37 cellular contexts compared by ENCODE assay signal in the genomic region with DNA sequence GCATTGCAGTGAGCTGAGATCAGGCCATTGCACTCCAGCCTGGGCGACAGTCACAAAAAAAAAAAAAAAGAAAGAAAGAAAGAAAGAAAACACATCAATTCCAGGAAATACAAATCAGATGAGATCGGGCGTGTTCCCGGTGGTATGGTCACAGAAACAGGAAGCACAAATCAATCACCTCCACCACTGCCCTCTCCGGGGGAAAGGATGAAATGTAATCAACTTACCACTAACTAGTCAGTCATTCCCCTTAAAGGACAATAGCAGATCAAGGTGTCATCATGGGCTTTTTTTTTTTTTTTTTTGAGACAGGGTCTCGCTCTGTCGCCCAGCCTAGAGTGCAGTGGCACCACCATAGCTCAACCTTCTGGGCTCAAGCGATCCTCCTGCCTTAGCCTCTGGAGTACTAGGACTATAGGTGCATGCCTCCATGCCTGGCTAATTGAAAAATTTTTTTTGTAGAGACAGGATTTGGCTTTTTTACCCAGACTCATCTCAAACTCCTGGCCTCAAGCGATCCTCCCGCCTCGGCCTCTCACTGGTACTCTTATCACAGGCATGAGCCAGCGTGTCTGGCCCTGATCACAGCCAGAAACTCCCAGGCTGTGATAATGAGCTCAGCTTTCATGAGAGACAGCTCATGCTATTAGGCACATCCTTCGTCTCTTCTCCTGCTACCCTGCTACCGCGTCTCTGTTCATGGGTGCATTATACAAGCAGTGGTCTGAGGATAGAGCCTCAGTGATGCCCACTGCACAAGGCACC. TPM values are rescaled to one million over a fixed set of nuclear protein-coding genes. Genes with fewer than 3 reads are reported as not detected.
A peak's percentile ranks its signal among the peaks of the same experiment; 100 is the strongest.
DNase-seq lines count a peak whose midpoint lies in the region; ATAC-seq, FAIRE-seq and TF ChIP-seq lines count a peak whose summit lies in the region.
"Had no signal": no experiment of that assay in that cellular context is flagged by ENCODE, and none has a peak within 500 bp of the region (broad histone marks: within the 10 kb centered on the region; RNA-seq: fewer than 3 reads in every experiment).

No MANE protein-coding gene starts in this region.

- H2BK5ac ChIP-seq in H1 (ENCODE audit: low read depth, low read length), result no peak overlapping the region

- H3K4me2 ChIP-seq in H1 (ENCODE audit: insufficient read depth in 1 of 2, low read depth in 2 of 2, low read length in 2 of 2), result no peak overlapping the region
- H3K4me2 ChIP-seq: PC-9 had no signal

- H3K9me3 ChIP-seq in H1 (ENCODE audit: insufficient read depth in 2 of 2, low read depth in 1 of 2, low read length in 1 of 2), result no peaks in the 10 kb centered on the region
- H3K9me3 ChIP-seq: heart left ventricle, prostate gland, sigmoid colon, vagina had no signal

- H3K4me3 ChIP-seq in H1 (ENCODE audit: extremely low read depth in 1 of 4, insufficient read depth in 2 of 4, low read depth in 3 of 4, low read length in 4 of 4) (no peak overlapping the region), foreskin fibroblast (ENCODE audit: low read depth in 1 of 2, low read length in 2 of 2) (no peak overlapping the region)
- H3K4me3 ChIP-seq: heart left ventricle, PC-9, prostate gland, sigmoid colon, vagina had no signal

- no peak overlapping the region for H3K4ac ChIP-seq in H1 (replicated peaks; ENCODE audit: insufficient read length, low read depth, low read length)

- TF ChIP-seq CTCF in H1 (IDR thresholded peaks at IDR 0.05; ENCODE audit: control extremely low read depth in 1 of 3, insufficient read depth in 1 of 3, low read depth in 1 of 3, low read length in 3 of 3) (no peak), foreskin fibroblast (IDR thresholded peaks at IDR 0.05; ENCODE audit: low read depth, low read length) (no peak)

- intact Hi-C loops in activated CD4-positive, alpha-beta memory T cell treated with anti-CD3 and anti-CD28 coated beads for 36 hours (cut with micrococcal nuclease), result no loop called here

- no peak overlapping the region for H3K4me3 Mint-ChIP-seq in activated CD4-positive, alpha-beta memory T cell treated with anti-CD3 and anti-CD28 coated beads for 36 hours
- no peak overlapping the region for H3K4me3 Mint-ChIP-seq in activated CD4-positive, alpha-beta memory T cell treated with anti-CD3 and anti-CD28 coated beads, Interleukin-2, amount 10 ng/mL, durations not matched to agents 7 days and 5 days
- H3K4me3 Mint-ChIP-seq in stimulated activated naive B cell treated with anti-CD40 and anti-IgM and Interleukin-4, amounts not matched to agents 10 μg/mL and 1 μg/mL and 100 μg/mL, for 72 hours, result no peak overlapping the region
- H3K4me3 Mint-ChIP-seq: activated T-cell treated with anti-CD3 and anti-CD28 coated beads, Interleukin-2, amount 50 U/mL, for 24 hours; CD4-positive, alpha-beta T cell; effector memory CD8-positive, alpha-beta T cell had no signal

- no peak overlapping the region for H4K5ac ChIP-seq in H1 (ENCODE audit: insufficient read length, low read depth, low read length)

- no peak overlapping the region for H3K23ac ChIP-seq in H1 (ENCODE audit: insufficient read length)

- peak; percentile 15 for DNase-seq in activated CD4-positive, alpha-beta memory T cell treated with anti-CD3 and anti-CD28 coated beads for 36 hours
- no peak for DNase-seq in activated CD4-positive, alpha-beta memory T cell treated with anti-CD3 and anti-CD28 coated beads, Interleukin-2, amount 10 ng/mL, durations not matched to agents 7 days and 5 days
- DNase-seq in UCSD-AML1 (lab: John Stamatoyannopoulos, UW; ENCODE audit: unreplicated experiment), result peak; percentile 29
- no peak for DNase-seq in H1 (ENCODE audit: low read depth in 1 of 2, low spot score in 2 of 2)
- no peak for DNase-seq in stimulated activated naive B cell treated with anti-CD40 and anti-IgM and Interleukin-4, amounts not matched to agents 10 μg/mL and 1 μg/mL and 100 μg/mL, for 72 hours
- no peak for DNase-seq in foreskin fibroblast
- no peak for DNase-seq in NCI-H1105 (lab: John Stamatoyannopoulos, UW)
- DNase-seq: activated naive CD4-positive, alpha-beta T cell treated with Interleukin-2 at 50 U/mL for 16 hours; activated T-cell treated with anti-CD3 and anti-CD28 coated beads, Interleukin-2, amount 50 U/mL, for 24 hours; amniotic stem cell; CD4-positive, alpha-beta T cell; effector memory CD8-positive, alpha-beta T cell; EL; heart left ventricle; kidney glomerular epithelial cell; NCI-H1048; NCI-H187; NCI-H2171 treated with DMSO at 0.1 percent for 48 hours; NCI-H524; NK-92 treated with Interleukin-12 subunit alpha and Interleukin-12 subunit beta, amount 100 ng/mL, for 24 hours; PC-9; sigmoid colon; stimulated activated CD4-positive, alpha-beta T cell treated with anti-CD3 and anti-CD28 coated beads, Interleukin-4, amount 100 ng/mL, for 4 hours; stimulated activated naive CD4-positive, alpha-beta T cell; T-helper 2 cell had no signal

- no peak overlapping the region for H3K18ac ChIP-seq in H1 (ENCODE audit: extremely low read depth, low read length)

- no peaks in the 10 kb centered on the region for H3K27me3 ChIP-seq in H1 (replicated peaks in 1 of 4; ENCODE audit: control insufficient read depth in 3 of 4, extremely low read depth in 1 of 4, insufficient read depth in 3 of 4, low read length in 3 of 4)
- H3K27me3 ChIP-seq: foreskin keratinocyte, heart left ventricle, sigmoid colon, vagina had no signal

- no peaks in the 10 kb centered on the region for H3K9me3 Mint-ChIP-seq in activated CD4-positive, alpha-beta memory T cell treated with anti-CD3 and anti-CD28 coated beads for 36 hours
- peaks cover 16% of the 10 kb centered on the region for H3K9me3 Mint-ChIP-seq in activated CD4-positive, alpha-beta memory T cell treated with anti-CD3 and anti-CD28 coated beads, Interleukin-2, amount 10 ng/mL, durations not matched to agents 7 days and 5 days
- H3K9me3 Mint-ChIP-seq in stimulated activated naive B cell treated with anti-CD40 and anti-IgM and Interleukin-4, amounts not matched to agents 10 μg/mL and 1 μg/mL and 100 μg/mL, for 72 hours, result peaks cover 0 to 3% of the 10 kb centered on the region in 2 donors
- H3K9me3 Mint-ChIP-seq: CD4-positive, alpha-beta T cell; effector memory CD8-positive, alpha-beta T cell had no signal

- TF ChIP-seq RAD21 in H1 (IDR thresholded peaks at IDR 0.05 in 1 of 2, conservative IDR thresholded peaks at IDR 0.05 in 1 of 2; ENCODE audit: low read depth in 2 of 2, low read length in 2 of 2), result no peak

- H2BK20ac ChIP-seq in H1 (ENCODE audit: low read length), result peak overlapping the region; percentile 82; the same call in 1 of the 2 replicates

- no peak overlapping the region; the same call in 1 of the 2 replicates for H4K8ac ChIP-seq in H1 (ENCODE audit: extremely low read depth, insufficient read depth, low read length)

- no peaks in the 10 kb centered on the region for H3K4me1 Mint-ChIP-seq in activated CD4-positive, alpha-beta memory T cell treated with anti-CD3 and anti-CD28 coated beads for 36 hours (ENCODE audit: low read depth)
- peaks cover 5% of the 10 kb centered on the region for H3K4me1 Mint-ChIP-seq in activated CD4-positive, alpha-beta memory T cell treated with anti-CD3 and anti-CD28 coated beads, Interleukin-2, amount 10 ng/mL, durations not matched to agents 7 days and 5 days
- peaks cover 0 to 3% of the 10 kb centered on the region in 2 donors for H3K4me1 Mint-ChIP-seq in stimulated activated naive B cell treated with anti-CD40 and anti-IgM and Interleukin-4, amounts not matched to agents 10 μg/mL and 1 μg/mL and 100 μg/mL, for 72 hours

- H3K23me2 ChIP-seq in H1 (ENCODE audit: low read depth, low read length), result no peaks in the 10 kb centered on the region

- no peak for FAIRE-seq in H1 (lab: Jason Lieb, UNC)
- FAIRE-seq: colon, GM12891 had no signal

- no peak overlapping the region for H3K14ac ChIP-seq in H1 (ENCODE audit: insufficient read length)

- no peak overlapping the region for H3K9ac ChIP-seq in H1 (replicated peaks in 1 of 4; ENCODE audit: extremely low read depth in 1 of 4, low read depth in 3 of 4, low read length in 3 of 4)

- no peak overlapping the region for H2BK120ac ChIP-seq in H1 (replicated peaks; ENCODE audit: low read depth, low read length)

- H4K20me1 ChIP-seq in H1 (replicated peaks in 1 of 2; ENCODE audit: control insufficient read depth in 1 of 2, insufficient read depth in 2 of 2, low read length in 2 of 2), result no peaks in the 10 kb centered on the region

- TF ChIP-seq POLR2A in H1 (IDR thresholded peaks at IDR 0.05; ENCODE audit: control extremely low read depth in 1 of 2, low read depth in 2 of 2, low read length in 2 of 2), result no peak

- 94% methylated on average over 12 of the region's 15 CpGs; no CpG with 5 or more reads in 1 of the 2 experiments for WGBS in H1 (ENCODE audit: extremely low coverage in 1 of 2, insufficient coverage in 1 of 2, insufficient read length in 1 of 2, insufficient replicate concordance in 2 of 2, low coverage in 1 of 2, low lambda C conversion rate in 2 of 2, missing lambda C conversion rate in 1 of 2), 2 experiments

- no peak overlapping the region for H3K56ac ChIP-seq in H1 (replicated peaks; ENCODE audit: insufficient read length, low read depth, low read length)

- H3K27me3 Mint-ChIP-seq in activated CD4-positive, alpha-beta memory T cell treated with anti-CD3 and anti-CD28 coated beads for 36 hours, result no peaks in the 10 kb centered on the region
- H3K27me3 Mint-ChIP-seq in activated CD4-positive, alpha-beta memory T cell treated with anti-CD3 and anti-CD28 coated beads, Interleukin-2, amount 10 ng/mL, durations not matched to agents 7 days and 5 days, result no peaks in the 10 kb centered on the region
- H3K27me3 Mint-ChIP-seq in stimulated activated naive B cell treated with anti-CD40 and anti-IgM and Interleukin-4, amounts not matched to agents 10 μg/mL and 1 μg/mL and 100 μg/mL, for 72 hours, result peaks cover 0 to 5% of the 10 kb centered on the region in 2 donors
- H3K27me3 Mint-ChIP-seq: activated T-cell treated with anti-CD3 and anti-CD28 coated beads, Interleukin-2, amount 50 U/mL, for 24 hours; CD4-positive, alpha-beta T cell; effector memory CD8-positive, alpha-beta T cell had no signal

- POLR2A ChIA-PET in activated CD4-positive, alpha-beta memory T cell treated with anti-CD3 and anti-CD28 coated beads for 36 hours (lab: Charles Lee), result no interaction called here
- POLR2A ChIA-PET in activated CD4-positive, alpha-beta memory T cell treated with anti-CD3 and anti-CD28 coated beads, Interleukin-2, amount 10 ng/mL, durations not matched to agents 7 days and 5 days (lab: Charles Lee), result no interaction called here
- POLR2A ChIA-PET in H1 (lab: Charles Lee; ENCODE audit: partially characterized antibody), result no interaction called here

- H2BK15ac ChIP-seq in H1 (ENCODE audit: low read length), result 0 out of 2 replicates have a peak overlapping the region, but pooled peaks have one; percentile 72

- peak; percentile 41 to 51 for ATAC-seq in stimulated activated naive B cell treated with anti-CD40 and anti-IgM and Interleukin-4, amounts not matched to agents 10 μg/mL and 1 μg/mL and 100 μg/mL, for 72 hours (replicated peaks)
- no peak for ATAC-seq in activated CD4-positive, CD25-positive, alpha-beta regulatory T cell treated with anti-CD3 and anti-CD28 coated beads, Interleukin-2, amount 50 U/mL, for 24 hours
- ATAC-seq: effector memory CD8-positive, alpha-beta T cell; foreskin keratinocyte; Right ventricle myocardium inferior had no signal

- no peak overlapping the region for H2AK5ac ChIP-seq in H1 (ENCODE audit: low read depth, low read length)

- H4K91ac ChIP-seq in H1 (replicated peaks; ENCODE audit: insufficient read length, low read length), result no peak overlapping the region

- no peaks in the 10 kb centered on the region; a peak in 1 of 7 replicates for H3K4me1 ChIP-seq in H1 (replicated peaks in 1 of 4; ENCODE audit: control insufficient read depth in 3 of 4, insufficient read depth in 4 of 4, low read length in 3 of 4)
- H3K4me1 ChIP-seq: foreskin keratinocyte, prostate gland, sigmoid colon had no signal

- no peak overlapping the region for H3K27ac Mint-ChIP-seq in activated CD4-positive, alpha-beta memory T cell treated with anti-CD3 and anti-CD28 coated beads for 36 hours
- H3K27ac Mint-ChIP-seq in activated CD4-positive, alpha-beta memory T cell treated with anti-CD3 and anti-CD28 coated beads, Interleukin-2, amount 10 ng/mL, durations not matched to agents 7 days and 5 days, result no peak overlapping the region
- H3K27ac Mint-ChIP-seq in stimulated activated naive B cell treated with anti-CD40 and anti-IgM and Interleukin-4, amounts not matched to agents 10 μg/mL and 1 μg/mL and 100 μg/mL, for 72 hours, result no peak overlapping the region
- H3K27ac Mint-ChIP-seq: activated T-cell treated with anti-CD3 and anti-CD28 coated beads, Interleukin-2, amount 50 U/mL, for 24 hours; CD4-positive, alpha-beta T cell; effector memory CD8-positive, alpha-beta T cell had no signal

- H3K27ac ChIP-seq in H1 (ENCODE audit: low read depth, low read length), result no peak overlapping the region
- H3K27ac ChIP-seq: foreskin keratinocyte, PC-9, prostate gland, sigmoid colon, vagina had no signal

- no peaks in the 10 kb centered on the region for H3K79me2 ChIP-seq in H1 (ENCODE audit: control insufficient read depth in 1 of 2, insufficient read depth in 2 of 2, low read length in 2 of 2)

- no peaks in the 10 kb centered on the region for H3K36me3 Mint-ChIP-seq in activated CD4-positive, alpha-beta memory T cell treated with anti-CD3 and anti-CD28 coated beads for 36 hours
- no peaks in the 10 kb centered on the region for H3K36me3 Mint-ChIP-seq in activated CD4-positive, alpha-beta memory T cell treated with anti-CD3 and anti-CD28 coated beads, Interleukin-2, amount 10 ng/mL, durations not matched to agents 7 days and 5 days (ENCODE audit: low read depth)
- no peaks in the 10 kb centered on the region for H3K36me3 Mint-ChIP-seq in stimulated activated naive B cell treated with anti-CD40 and anti-IgM and Interleukin-4, amounts not matched to agents 10 μg/mL and 1 μg/mL and 100 μg/mL, for 72 hours

- H2AFZ ChIP-seq in H1 (ENCODE audit: low read length), result no peak overlapping the region
- H2AFZ ChIP-seq: PC-9 had no signal

- TF ChIP-seq EP300 in H1 (IDR thresholded peaks at IDR 0.05; ENCODE audit: borderline replicate concordance in 1 of 2, low read depth in 2 of 2, low read length in 2 of 2), result no peak

- no peaks in the 10 kb centered on the region for H3K36me3 ChIP-seq in H1 (ENCODE audit: control insufficient read depth in 2 of 4, insufficient read depth in 4 of 4, low read length in 3 of 4)
- H3K36me3 ChIP-seq: heart left ventricle, prostate gland, sigmoid colon, vagina had no signal

- H2BK12ac ChIP-seq in H1 (ENCODE audit: low read depth, low read length), result peak overlapping the region; percentile 4; the same call in 1 of the 2 replicates

- CTCF ChIA-PET in activated CD4-positive, alpha-beta memory T cell treated with anti-CD3 and anti-CD28 coated beads for 36 hours (lab: Charles Lee), result no interaction called here
- CTCF ChIA-PET in activated CD4-positive, alpha-beta memory T cell treated with anti-CD3 and anti-CD28 coated beads, Interleukin-2, amount 10 ng/mL, durations not matched to agents 7 days and 5 days (lab: Charles Lee), result no interaction called here
- CTCF ChIA-PET in H1 (lab: Charles Lee; ENCODE audit: partially characterized antibody), result interaction anchor here (1.0 to 1.2 kb wide), 2 partner anchors 18 to 37 kb away, joined by 3 read pairs; no protein-coding TSS in a partner anchor

- no peaks in the 10 kb centered on the region for H3K79me1 ChIP-seq in H1 (ENCODE audit: low read depth, low read length)

RNA-seq across cellular contexts. Expression of gene DPRX, which starts 6.8 kb away (rescaled TPM):
- not detected for total RNA-seq in activated CD4-positive, alpha-beta memory T cell treated with anti-CD3 and anti-CD28 coated beads for 36 hours
- total RNA-seq in activated CD4-positive, alpha-beta memory T cell treated with anti-CD3 and anti-CD28 coated beads, Interleukin-2, amount 10 ng/mL, durations not matched to agents 7 days and 5 days, result not detected
- not detected in 2 replicates for total RNA-seq in H1 (2021; fragmentation: NEBNext Ultra II Directional; extraction: Animal tissue kit (Norgen Biotek cat#: 25700))
- polyA plus RNA-seq in H1 (2011; rRNA removed), result not detected in 2 replicates
- polyA plus RNA-seq in H1 (2011; cell fraction: cytosol; rRNA removed), result not detected
- not detected for polyA plus RNA-seq in H1 (2011; cell fraction: nucleus; rRNA removed)
- polyA plus RNA-seq in H1 (2012, experiment 1 of 2), result not detected in 4 replicates
- polyA plus RNA-seq in H1 (2012, experiment 2 of 2), result not detected
- 0.10 TPM for polyA plus RNA-seq in H1 (2013, experiment 1 of 2)
- not detected for polyA plus RNA-seq in H1 (2013, experiment 2 of 2)
- polyA minus RNA-seq in H1 (2011; rRNA and poly(A)+ RNA removed), result not detected in 2 replicates
- polyA minus RNA-seq in H1 (2011; cell fraction: cytosol; rRNA and poly(A)+ RNA removed), result not detected
- polyA minus RNA-seq in H1 (2011; cell fraction: nucleus; rRNA and poly(A)+ RNA removed), result not detected
- total RNA-seq: A172; CD4-positive, alpha-beta T cell; foreskin keratinocyte; H4; heart left ventricle; myocyte; PC-9; prostate gland; Right ventricle myocardium inferior; sigmoid colon; temporal lobe; vagina had no signal
- polyA plus RNA-seq: esophagus, foreskin keratinocyte, sigmoid colon had no signal

Comparison
In these comparisons a context has a peak if more than half of its experiments do, and no peak if none do; other contexts are left out.
1. DNase-seq: peak in activated CD4-positive, alpha-beta memory T cell treated with anti-CD3 and anti-CD28 coated beads for 36 hours (single experiment) and UCSD-AML1 (single experiment); none in activated CD4-positive, alpha-beta memory T cell treated with anti-CD3 and anti-CD28 coated beads, Interleukin-2, amount 10 ng/mL, durations not matched to agents 7 days and 5 days (single experiment), H1 (0 of 2), stimulated activated naive B cell treated with anti-CD40 and anti-IgM and Interleukin-4, amounts not matched to agents 10 μg/mL and 1 μg/mL and 100 μg/mL, for 72 hours (single experiment), foreskin fibroblast (0 of 2) and NCI-H1105 (single experiment).
2. ATAC-seq: peak in stimulated activated naive B cell treated with anti-CD40 and anti-IgM and Interleukin-4, amounts not matched to agents 10 μg/mL and 1 μg/mL and 100 μg/mL, for 72 hours (2 of 2); none in activated CD4-positive, CD25-positive, alpha-beta regulatory T cell treated with anti-CD3 and anti-CD28 coated beads, Interleukin-2, amount 50 U/mL, for 24 hours (0 of 2).